Comparison of ENCODE assay signal across 30 cellular contexts in the genomic region with DNA sequence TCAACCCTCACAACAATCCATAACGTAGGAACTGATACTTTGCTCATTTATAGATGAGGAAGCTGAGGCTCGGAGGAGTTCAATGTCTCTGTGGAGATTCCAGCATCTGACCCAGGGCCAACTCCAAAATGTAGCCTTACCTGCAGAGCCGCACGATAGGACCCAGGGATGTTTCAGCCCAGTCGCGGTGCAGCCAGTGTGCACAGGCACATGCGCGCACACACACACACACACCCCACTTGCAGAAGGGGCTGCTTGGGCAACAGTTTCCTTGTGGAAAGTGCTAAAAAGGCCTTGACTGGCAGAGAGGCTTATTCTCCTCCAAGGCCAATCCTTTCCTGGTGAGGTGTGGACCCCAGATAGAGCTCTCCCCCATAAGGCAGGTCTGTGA.
DNase-seq lines count a peak whose midpoint lies in the region; ATAC-seq, FAIRE-seq and TF ChIP-seq lines count a peak whose summit lies in the region.
"Had no signal": no experiment of that assay in that cellular context is flagged by ENCODE, and none has a peak within 500 bp of the region (broad histone marks: within the 10 kb centered on the region; RNA-seq: fewer than 3 reads in every experiment).

No MANE protein-coding gene starts in this region.

- no peak overlapping the region for H2AK9ac ChIP-seq in IMR-90 (replicated peaks; ENCODE audit: low read depth, low read length, poor library complexity)

- WGBS in IMR-90 (ENCODE audit: extremely low coverage in 2 of 2, insufficient read length in 1 of 2), 2 experiments: 100% methylated on average over 2 of the region's 8 CpGs; no CpG with 5 or more reads in 1 of the 2 experiments
- WGBS in H1 (ENCODE audit: extremely low coverage in 1 of 2, insufficient coverage in 1 of 2, insufficient read length in 1 of 2, insufficient replicate concordance in 2 of 2, low coverage in 1 of 2, low lambda C conversion rate in 2 of 2, missing lambda C conversion rate in 1 of 2), 2 experiments: 85% methylated on average over 8 of the region's 8 CpGs; no CpG with 5 or more reads in 1 of the 2 experiments

- TF ChIP-seq RAD21 in IMR-90 (IDR thresholded peaks at IDR 0.05; ENCODE audit: low read length) (no peak), H1 (IDR thresholded peaks at IDR 0.05 in 1 of 2, conservative IDR thresholded peaks at IDR 0.05 in 1 of 2; ENCODE audit: low read depth in 2 of 2, low read length in 2 of 2) (no peak)

- H2BK12ac ChIP-seq in H1 (ENCODE audit: low read depth, low read length): no peak overlapping the region

- no peak overlapping the region for H2BK20ac ChIP-seq in IMR-90 (ENCODE audit: low read depth, low read length)
- no peak overlapping the region for H2BK20ac ChIP-seq in H1 (ENCODE audit: low read length)

- H3K23ac ChIP-seq in IMR-90 (ENCODE audit: low read depth, low read length) (no peak overlapping the region; the same call in 1 of the 2 replicates), H1 (ENCODE audit: insufficient read length) (no peak overlapping the region)

- TF ChIP-seq POLR2A in IMR-90 (IDR thresholded peaks at IDR 0.05; ENCODE audit: low read depth, low read length): no peak
- no peak for TF ChIP-seq POLR2A in H1 (IDR thresholded peaks at IDR 0.05; ENCODE audit: control extremely low read depth in 1 of 2, low read depth in 2 of 2, low read length in 2 of 2)

- H2BK5ac ChIP-seq in IMR-90 (ENCODE audit: low read depth, low read length, poor library complexity, severe bottlenecking): no peak overlapping the region
- H2BK5ac ChIP-seq in H1 (ENCODE audit: low read depth, low read length): no peak overlapping the region

- H2BK120ac ChIP-seq in IMR-90 (ENCODE audit: low read depth, low read length) (no peak overlapping the region), H1 (replicated peaks; ENCODE audit: low read depth, low read length) (no peak overlapping the region)

- H4K5ac ChIP-seq in IMR-90 (ENCODE audit: low read depth, low read length) (no peak overlapping the region), H1 (ENCODE audit: insufficient read length, low read depth, low read length) (no peak overlapping the region)

- H3K18ac ChIP-seq in IMR-90 (ENCODE audit: low read depth, low read length) (no peak overlapping the region), H1 (ENCODE audit: extremely low read depth, low read length) (no peak overlapping the region)

- no peaks in the 10 kb centered on the region for H3K79me1 ChIP-seq in IMR-90 (ENCODE audit: low read depth in 1 of 2, low read length in 2 of 2)
- no peaks in the 10 kb centered on the region for H3K79me1 ChIP-seq in H1 (ENCODE audit: low read depth, low read length)

- H3K56ac ChIP-seq in IMR-90 (ENCODE audit: extremely low read depth, insufficient read depth, low read length) (no peak overlapping the region), H1 (replicated peaks; ENCODE audit: insufficient read length, low read depth, low read length) (no peak overlapping the region)

- no peak overlapping the region; the same call in 1 of the 2 replicates for H3K14ac ChIP-seq in IMR-90 (replicated peaks; ENCODE audit: low read depth, low read length)
- H3K14ac ChIP-seq in H1 (ENCODE audit: insufficient read length): no peak overlapping the region

- H3K27me3 ChIP-seq in IMR-90 (ENCODE audit: control insufficient read depth, insufficient read depth, low read length): no peaks in the 10 kb centered on the region
- no peaks in the 10 kb centered on the region for H3K27me3 ChIP-seq in H1 (replicated peaks in 1 of 4; ENCODE audit: control insufficient read depth in 3 of 4, extremely low read depth in 1 of 4, insufficient read depth in 3 of 4, low read length in 3 of 4)
- H3K27me3 ChIP-seq in MM.1S (replicated peaks; ENCODE audit: insufficient read depth, low read length): no peaks in the 10 kb centered on the region
- H3K27me3 ChIP-seq: BE2C, cardiac muscle cell, esophagus muscularis mucosa, SJSA1 had no signal

- H3K79me2 ChIP-seq in H1 (ENCODE audit: control insufficient read depth in 1 of 2, insufficient read depth in 2 of 2, low read length in 2 of 2): no peaks in the 10 kb centered on the region
- no peaks in the 10 kb centered on the region for H3K79me2 ChIP-seq in MM.1S (ENCODE audit: low read length)

- H2AK5ac ChIP-seq in IMR-90 (ENCODE audit: low read depth, low read length) (0 out of 2 replicates have a peak overlapping the region, but pooled peaks have one; percentile 9), H1 (ENCODE audit: low read depth, low read length) (no peak overlapping the region)

- FAIRE-seq in H1 (lab: Jason Lieb, UNC): no peak
- FAIRE-seq: astrocyte, G401.6, RCC 7860 had no signal

- peaks cover 5% of the 10 kb centered on the region; the same call in 1 of the 2 replicates for H3K4me1 ChIP-seq in IMR-90 (ENCODE audit: control insufficient read depth, insufficient read depth, low read length)
- 0 out of 7 replicates have a peak, but pooled peaks cover 0 to 3% (median under 1%) of the 10 kb centered on the region in 4 experiments for H3K4me1 ChIP-seq in H1 (replicated peaks in 1 of 4; ENCODE audit: control insufficient read depth in 3 of 4, insufficient read depth in 4 of 4, low read length in 3 of 4)
- no peaks in the 10 kb centered on the region for H3K4me1 ChIP-seq in MM.1S (ENCODE audit: low read length)
- H3K4me1 ChIP-seq: BE2C, HAP-1 had no signal

- intact Hi-C loops in IMR-90 (cut with micrococcal nuclease) (no loop called here), posterior vena cava (cut with DNase I) (loop anchor here in 1 of 2 donors (10.0 kb wide), 1 partner anchor 90 kb away; no protein-coding TSS in a partner anchor)

- POLR2A ChIA-PET in IMR-90 (lab: Charles Lee; ENCODE audit: unreplicated experiment) (interaction anchor here (0.6 kb wide), 1 partner anchor 40 kb away, joined by 3 read pairs; no protein-coding TSS in a partner anchor), H1 (lab: Charles Lee; ENCODE audit: partially characterized antibody) (interaction anchor here (0.7 to 1.7 kb wide), 2 partner anchors 23 to 103 kb away, joined by 3 to 7 read pairs; no protein-coding TSS in a partner anchor)

- H4K20me1 ChIP-seq in IMR-90 (ENCODE audit: insufficient read depth, low read length): no peaks in the 10 kb centered on the region
- H4K20me1 ChIP-seq in H1 (replicated peaks in 1 of 2; ENCODE audit: control insufficient read depth in 1 of 2, insufficient read depth in 2 of 2, low read length in 2 of 2): no peaks in the 10 kb centered on the region
- no peaks in the 10 kb centered on the region for H4K20me1 ChIP-seq in MM.1S (ENCODE audit: insufficient read depth, low read length)

- no peak overlapping the region for H4K8ac ChIP-seq in IMR-90 (ENCODE audit: low read depth in 2 of 2, low read length in 2 of 2)
- no peak overlapping the region for H4K8ac ChIP-seq in H1 (ENCODE audit: extremely low read depth, insufficient read depth, low read length)

- H3K27ac ChIP-seq in IMR-90 (ENCODE audit: insufficient read depth, low read length) (no peak overlapping the region), H1 (ENCODE audit: low read depth, low read length) (no peak overlapping the region), MM.1S (ENCODE audit: low read length) (no peak overlapping the region)
- H3K27ac ChIP-seq: cardiac muscle cell, esophagus muscularis mucosa, SJSA1, thoracic aorta had no signal

- H3K4ac ChIP-seq in IMR-90 (ENCODE audit: low read depth, low read length) (no peak overlapping the region), H1 (replicated peaks; ENCODE audit: insufficient read length, low read depth, low read length) (no peak overlapping the region)

- no TSS peak for BruUV-seq in IMR-90 (replicated peaks; lab: Mats Ljungman, UMichigan)

- H3K4me3 ChIP-seq in IMR-90 (ENCODE audit: insufficient read depth, low read depth, low read length): no peak overlapping the region
- no peak overlapping the region for H3K4me3 ChIP-seq in H1 (ENCODE audit: extremely low read depth in 1 of 4, insufficient read depth in 2 of 4, low read depth in 3 of 4, low read length in 4 of 4)
- H3K4me3 ChIP-seq in MM.1S (ENCODE audit: low read length): no peak overlapping the region
- H3K4me3 ChIP-seq: cardiac muscle cell, esophagus muscularis mucosa, HAP-1, SJSA1, thoracic aorta had no signal

- no peaks in the 10 kb centered on the region for H3K9me2 ChIP-seq in MM.1S (replicated peaks; ENCODE audit: insufficient read depth, low read length)

- H4K91ac ChIP-seq in IMR-90 (ENCODE audit: insufficient read depth, low read depth, low read length): no peak overlapping the region
- H4K91ac ChIP-seq in H1 (replicated peaks; ENCODE audit: insufficient read length, low read length): peak overlapping the region; percentile 33

- no peak overlapping the region for H3K4me2 ChIP-seq in IMR-90 (ENCODE audit: low read depth, low read length)
- H3K4me2 ChIP-seq in H1 (ENCODE audit: insufficient read depth in 1 of 2, low read depth in 2 of 2, low read length in 2 of 2): no peak overlapping the region
- H3K4me2 ChIP-seq in MM.1S (ENCODE audit: low read depth, low read length): no peak overlapping the region

- TF ChIP-seq CTCF in IMR-90 (conservative IDR thresholded peaks at IDR 0.05; ENCODE audit: low read depth, low read length) (no peak), H1 (IDR thresholded peaks at IDR 0.05; ENCODE audit: control extremely low read depth in 1 of 3, insufficient read depth in 1 of 3, low read depth in 1 of 3, low read length in 3 of 3) (no peak), MM.1S (IDR thresholded peaks at IDR 0.05; ENCODE audit: low read length) (no peak)

- no peaks in the 10 kb centered on the region for H3K23me2 ChIP-seq in H1 (ENCODE audit: low read depth, low read length)

- H3K36me3 ChIP-seq in IMR-90 (ENCODE audit: control insufficient read depth, insufficient read depth, low read length) (no peaks in the 10 kb centered on the region), H1 (ENCODE audit: control insufficient read depth in 2 of 4, insufficient read depth in 4 of 4, low read length in 3 of 4) (no peaks in the 10 kb centered on the region), MM.1S (replicated peaks; ENCODE audit: insufficient read depth, low read length) (no peaks in the 10 kb centered on the region)
- H3K36me3 ChIP-seq: BE2C, cardiac muscle cell, esophagus muscularis mucosa, HAP-1, SJSA1, thoracic aorta had no signal

- no peaks in the 10 kb centered on the region for H3K9me1 ChIP-seq in IMR-90 (ENCODE audit: insufficient read depth, low read length)

- H3K9me3 ChIP-seq in IMR-90 (ENCODE audit: control insufficient read depth, insufficient read depth, low read length): no peaks in the 10 kb centered on the region; the same call in 1 of the 2 replicates
- peaks cover under 1 to 2% of the 10 kb centered on the region in 2 experiments; a peak in 3 of 4 replicates for H3K9me3 ChIP-seq in H1 (ENCODE audit: insufficient read depth in 2 of 2, low read depth in 1 of 2, low read length in 1 of 2)
- H3K9me3 ChIP-seq in MM.1S (replicated peaks; ENCODE audit: insufficient read depth, low read length): no peaks in the 10 kb centered on the region
- H3K9me3 ChIP-seq: BE2C, HAP-1, SJSA1, thoracic aorta had no signal

- no peak for TF ChIP-seq EP300 in H1 (IDR thresholded peaks at IDR 0.05; ENCODE audit: borderline replicate concordance in 1 of 2, low read depth in 2 of 2, low read length in 2 of 2)

- CTCF ChIA-PET in IMR-90 (lab: Yijun Ruan, JAX): no interaction called here
- CTCF ChIA-PET in H1 (lab: Charles Lee; ENCODE audit: partially characterized antibody): interaction anchor here (0.6 to 7.9 kb wide), 15 partner anchors 11 to 296 kb away, joined by 3 to 73 read pairs (median 8); partner anchors contain the start of gene ZFP36L2

- no peak overlapping the region for H2BK15ac ChIP-seq in IMR-90 (ENCODE audit: low read depth, low read length)
- H2BK15ac ChIP-seq in H1 (ENCODE audit: low read length): no peak overlapping the region

- in situ Hi-C loops in IMR-90 (cut with MboI; ENCODE audit: low sequenced_read_pairs): no loop called here

- DNase-seq in CD1c-positive myeloid dendritic cell (ENCODE audit: extremely low spot score): peak; percentile 53
- DNase-seq in IMR-90: no peak
- DNase-seq in H1 (ENCODE audit: low read depth in 1 of 2, low spot score in 2 of 2): no peak
- DNase-seq in posterior vena cava (ENCODE audit: low spot score): peak; percentile 59
- no peak for DNase-seq in cerebellar cortex (ENCODE audit: low spot score)
- DNase-seq in hepatic stellate cell (ENCODE audit: low spot score): no peak
- no peak for DNase-seq in MM.1S
- DNase-seq: ACHN; activated CD4-positive, alpha-beta T cell treated with anti-CD3 and anti-CD28 coated beads, Interleukin-2, amount 50 U/mL, for 1 hour; activated gamma-delta T cell; activated naive CD8-positive, alpha-beta T cell treated with anti-CD3 and anti-CD28 coated beads, Interleukin-2, amount 10 ng/mL, durations not matched to agents 7 days and 5 days; activated T-cell treated with anti-CD3 and anti-CD28 coated beads, Interleukin-2, amount 50 U/mL, for 1 hour; BE2C; COR-L47; DMS53; foreskin fibroblast; Karpas-422; NCI-H146; NCI-H345; NCI-H69; stimulated activated naive CD8-positive, alpha-beta T cell treated with anti-CD3 and anti-CD28 coated beads, Interleukin-15, Interleukin-2, amounts not matched to agents 100 U/mL and 50 U/mL, for 24 hours had no signal

- H2AFZ ChIP-seq in IMR-90 (replicated peaks; ENCODE audit: low read length, poor library complexity) (peak overlapping the region; percentile 24), H1 (ENCODE audit: low read length) (no peak overlapping the region), MM.1S (ENCODE audit: low read length) (no peak overlapping the region)

- H3K9ac ChIP-seq in IMR-90 (ENCODE audit: low read depth, low read length) (no peak overlapping the region), H1 (replicated peaks in 1 of 4; ENCODE audit: extremely low read depth in 1 of 4, low read depth in 3 of 4, low read length in 3 of 4) (no peak overlapping the region), MM.1S (ENCODE audit: low read length) (no peak overlapping the region)

- dilution Hi-C loops in IMR-90 (cut with HindIII; ENCODE audit: low sequenced_read_pairs, unreplicated experiment): no loop called here

- H3F3A ChIP-seq in MM.1S (ENCODE audit: insufficient read depth, low read length): no peaks in the 10 kb centered on the region

- ATAC-seq in IMR-90 (ENCODE audit: low read depth): no peak
- ATAC-seq: stimulated activated naive CD8-positive, alpha-beta T cell treated with anti-CD3 and anti-CD28 coated beads, Interleukin-15, Interleukin-2, amounts not matched to agents 100 U/mL and 50 U/mL, for 24 hours; WTC11 had no signal

Comparison
In these comparisons a context has a peak if more than half of its experiments do, and no peak if none do; other contexts are left out.
1. DNase-seq: peak in CD1c-positive myeloid dendritic cell (single experiment) and posterior vena cava (single experiment); none in IMR-90 (single experiment), H1 (0 of 2), cerebellar cortex (single experiment), hepatic stellate cell (single experiment) and MM.1S (single experiment).